Comparison of ENCODE assay signal across 1 cellular context in the genomic region with DNA sequence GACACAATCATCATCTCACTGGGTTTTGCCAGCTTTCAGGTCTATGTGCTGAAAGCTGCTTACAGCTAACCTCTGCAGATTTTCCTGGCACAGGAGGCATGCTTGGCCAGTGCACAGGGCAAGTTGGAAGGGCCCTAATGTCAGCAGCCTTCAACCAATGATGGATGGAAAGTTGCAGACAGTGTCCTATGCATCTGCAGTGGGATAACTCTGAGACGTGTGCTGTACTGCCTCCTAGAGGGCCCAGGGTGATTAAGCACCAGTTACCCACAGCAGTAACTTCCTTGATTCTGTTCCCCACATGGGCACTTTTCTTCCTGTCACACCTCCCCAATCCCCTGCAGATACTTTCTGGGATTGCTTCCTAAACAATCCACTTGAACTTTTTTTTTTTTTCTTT.
A peak's percentile ranks its signal among the peaks of the same experiment; 100 is the strongest.
TF ChIP-seq lines count a peak whose summit lies in the region.

No MANE protein-coding gene starts in this region.

TF ChIP-seq in H1, 55 proteins besides CTCF, POLR2A, EP300 and RAD21:
- 0 out of 2 replicates have a peak, but pooled peaks have one; percentile 18 for TF ChIP-seq CREB1 (IDR thresholded peaks at IDR 0.05)
- no peak for TF ChIP-seq ZNF274 (IDR thresholded peaks at IDR 0.05; ENCODE audit: borderline replicate concordance, extremely low read depth, low read length)
- TF ChIP-seq SIN3A (conservative IDR thresholded peaks at IDR 0.05 in 1 of 2, IDR thresholded peaks at IDR 0.05 in 1 of 2; ENCODE audit: low read depth in 1 of 2, low read length in 2 of 2): 0 out of 4 replicates have a peak, but pooled peaks of 1 of the 2 experiments have one; percentile 39
